Comparison of ENCODE assay signal across 25 cellular contexts in the genomic region with DNA sequence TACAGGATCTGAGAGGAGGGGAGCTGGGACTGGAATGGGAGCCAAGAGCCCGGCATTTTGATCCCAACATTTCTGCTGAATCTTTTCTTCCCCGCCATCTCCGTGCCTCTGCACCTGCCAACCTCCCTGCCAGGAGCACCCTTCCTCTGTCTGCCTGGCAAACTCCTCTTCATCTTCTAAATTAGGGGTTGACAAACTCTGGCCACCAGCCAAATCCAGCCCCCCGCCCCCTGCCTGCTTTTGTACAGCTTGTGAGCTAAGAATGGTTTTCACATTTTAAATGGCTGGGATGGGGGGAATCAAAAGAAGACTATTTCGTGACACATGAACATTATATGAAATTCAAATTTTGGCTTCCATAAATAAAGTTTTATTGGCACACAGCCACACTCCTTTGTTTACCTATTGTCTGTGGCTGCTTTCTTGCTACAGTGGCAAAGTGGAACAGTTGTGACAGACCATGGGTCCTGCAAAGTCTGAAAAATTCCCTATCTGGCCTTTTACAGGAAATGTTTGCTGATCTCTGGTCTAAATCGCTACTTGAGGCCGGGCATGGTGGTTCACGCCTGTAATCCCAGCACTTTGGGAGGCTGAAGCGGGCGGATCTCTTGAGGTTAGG. TPM values are rescaled to one million over a fixed set of nuclear protein-coding genes. Genes with fewer than 3 reads are reported as not detected.
DNase-seq lines count a peak whose midpoint lies in the region; ATAC-seq and FAIRE-seq lines count a peak whose summit lies in the region.
"Had no signal": no experiment of that assay in that cellular context is flagged by ENCODE, and none has a peak within 500 bp of the region (broad histone marks: within the 10 kb centered on the region; RNA-seq: fewer than 3 reads in every experiment).

No MANE protein-coding gene starts in this region.

- no peaks in the 10 kb centered on the region for H3K36me3 Mint-ChIP-seq in dendritic cell treated with granulocyte-macrophage colony-stimulating factor and Interleukin-4, amounts not matched to agents 40 ng/mL and 50 ng/mL, for 4 days (ENCODE audit: low read depth)
- peaks cover 0 to 5% of the 10 kb centered on the region in 2 donors for H3K36me3 Mint-ChIP-seq in stimulated activated naive B cell treated with anti-CD40 and anti-IgM and Interleukin-4, amounts not matched to agents 10 μg/mL and 1 μg/mL and 100 μg/mL, for 72 hours
- H3K36me3 Mint-ChIP-seq: activated naive CD8-positive, alpha-beta T cell treated with anti-CD3 and anti-CD28 coated beads, Interleukin-2, amount 10 ng/mL, durations not matched to agents 7 days and 5 days; CD4-positive, alpha-beta memory T cell; memory B cell had no signal

- ATAC-seq in stimulated activated naive B cell treated with anti-CD40 and anti-IgM and Interleukin-4, amounts not matched to agents 10 μg/mL and 1 μg/mL and 100 μg/mL, for 72 hours (replicated peaks) = no peak
- ATAC-seq in sciatic nerve = no peak
- ATAC-seq: activated CD8-positive, alpha-beta T cell treated with anti-CD3 and anti-CD28 coated beads, Interleukin-2, amount 10 ng/mL, durations not matched to agents 7 days and 5 days had no signal

- intact Hi-C loops in dendritic cell treated with granulocyte-macrophage colony-stimulating factor and Interleukin-4, amounts not matched to agents 40 ng/mL and 50 ng/mL, for 4 days (cut with micrococcal nuclease) = no loop called here
- intact Hi-C loops in sciatic nerve (cut with DNase I) = no loop called here

- H3K27me3 Mint-ChIP-seq in dendritic cell treated with granulocyte-macrophage colony-stimulating factor and Interleukin-4, amounts not matched to agents 40 ng/mL and 50 ng/mL, for 4 days = peaks cover 2% of the 10 kb centered on the region
- H3K27me3 Mint-ChIP-seq in stimulated activated naive B cell treated with anti-CD40 and anti-IgM and Interleukin-4, amounts not matched to agents 10 μg/mL and 1 μg/mL and 100 μg/mL, for 72 hours = no peaks in the 10 kb centered on the region
- H3K27me3 Mint-ChIP-seq: IgD-negative memory B cell, memory B cell had no signal

- H3K4me1 Mint-ChIP-seq in dendritic cell treated with granulocyte-macrophage colony-stimulating factor and Interleukin-4, amounts not matched to agents 40 ng/mL and 50 ng/mL, for 4 days (ENCODE audit: low read depth) = peaks cover 49% of the 10 kb centered on the region
- H3K4me1 Mint-ChIP-seq in stimulated activated naive B cell treated with anti-CD40 and anti-IgM and Interleukin-4, amounts not matched to agents 10 μg/mL and 1 μg/mL and 100 μg/mL, for 72 hours = peaks cover 34 to 66% of the 10 kb centered on the region in 2 donors

- no peak for FAIRE-seq in RCC 7860 (lab: Jason Lieb, UNC)
- FAIRE-seq: small intestine had no signal

- DNase-seq in DMS79 treated with DMSO at 0.1 percent for 48 hours (lab: John Stamatoyannopoulos, UW) (peak; percentile 72), DMS79 (lab: John Stamatoyannopoulos, UW) (no peak), NCI-H345 (lab: John Stamatoyannopoulos, UW) (peak; percentile 80), RCC 7860 (ENCODE audit: low spot score) (no peak), sciatic nerve (ENCODE audit: low spot score) (no peak)
- DNase-seq in stimulated activated naive B cell treated with anti-CD40 and anti-IgM and Interleukin-4, amounts not matched to agents 10 μg/mL and 1 μg/mL and 100 μg/mL, for 72 hours = no peak
- no peak for DNase-seq in activated naive CD4-positive, alpha-beta T cell treated with Interleukin-2 at 50 U/mL for 16 hours
- DNase-seq: activated CD4-positive, alpha-beta T cell treated with anti-CD3 and anti-CD28 coated beads for 1 hour; activated CD8-positive, alpha-beta T cell treated with anti-CD3 and anti-CD28 coated beads, Interleukin-2, amount 10 ng/mL, durations not matched to agents 7 days and 5 days; activated effector memory CD4-positive, alpha-beta T cell treated with Interleukin-2 at 50 U/mL for 16 hours; activated naive CD8-positive, alpha-beta T cell treated with anti-CD3 and anti-CD28 coated beads, Interleukin-2, amount 10 ng/mL, durations not matched to agents 7 days and 5 days; activated T-cell treated with anti-CD3 and anti-CD28 coated beads for 4 hours; AML-193; CD4-positive, alpha-beta memory T cell; dorsolateral prefrontal cortex; GDM1; head of caudate nucleus; kidney glomerular epithelial cell; NCI-H1694 treated with DMSO at 0.1 percent for 48 hours; small intestine; stimulated activated CD4-positive, alpha-beta T cell treated with anti-CD3 and anti-CD28 coated beads, Interleukin-2, amount 100 ng/mL, for 24 hours had no signal

- peaks cover 9% of the 10 kb centered on the region for H3K9me3 Mint-ChIP-seq in dendritic cell treated with granulocyte-macrophage colony-stimulating factor and Interleukin-4, amounts not matched to agents 40 ng/mL and 50 ng/mL, for 4 days
- peaks cover 4% of the 10 kb centered on the region in 2 donors for H3K9me3 Mint-ChIP-seq in stimulated activated naive B cell treated with anti-CD40 and anti-IgM and Interleukin-4, amounts not matched to agents 10 μg/mL and 1 μg/mL and 100 μg/mL, for 72 hours
- H3K9me3 Mint-ChIP-seq: CD4-positive, alpha-beta memory T cell; IgD-negative memory B cell had no signal

- H3K27ac Mint-ChIP-seq in dendritic cell treated with granulocyte-macrophage colony-stimulating factor and Interleukin-4, amounts not matched to agents 40 ng/mL and 50 ng/mL, for 4 days = peak overlapping the region; percentile 33
- H3K27ac Mint-ChIP-seq in stimulated activated naive B cell treated with anti-CD40 and anti-IgM and Interleukin-4, amounts not matched to agents 10 μg/mL and 1 μg/mL and 100 μg/mL, for 72 hours = peak overlapping the region; percentile 71
- H3K27ac Mint-ChIP-seq: activated CD8-positive, alpha-beta T cell treated with anti-CD3 and anti-CD28 coated beads, Interleukin-2, amount 10 ng/mL, durations not matched to agents 7 days and 5 days; activated naive CD8-positive, alpha-beta T cell treated with anti-CD3 and anti-CD28 coated beads, Interleukin-2, amount 10 ng/mL, durations not matched to agents 7 days and 5 days; memory B cell; T-helper 1 cell treated with Interleukin-12 subunit alpha and Interleukin-12 subunit beta and Interleukin-4 antibody, amounts not matched to agents 30 μg/mL and 1 μg/mL, for 36 hours had no signal

- H3K4me3 Mint-ChIP-seq in dendritic cell treated with granulocyte-macrophage colony-stimulating factor and Interleukin-4, amounts not matched to agents 40 ng/mL and 50 ng/mL, for 4 days = no peak overlapping the region
- no peak overlapping the region for H3K4me3 Mint-ChIP-seq in stimulated activated naive B cell treated with anti-CD40 and anti-IgM and Interleukin-4, amounts not matched to agents 10 μg/mL and 1 μg/mL and 100 μg/mL, for 72 hours
- H3K4me3 Mint-ChIP-seq: activated CD8-positive, alpha-beta T cell treated with anti-CD3 and anti-CD28 coated beads, Interleukin-2, amount 10 ng/mL, durations not matched to agents 7 days and 5 days; activated naive CD8-positive, alpha-beta T cell treated with anti-CD3 and anti-CD28 coated beads, Interleukin-2, amount 10 ng/mL, durations not matched to agents 7 days and 5 days; CD4-positive, alpha-beta memory T cell; IgD-negative memory B cell; memory B cell; T-helper 1 cell treated with Interleukin-12 subunit alpha and Interleukin-12 subunit beta and Interleukin-4 antibody, amounts not matched to agents 30 μg/mL and 1 μg/mL, for 36 hours had no signal

RNA-seq across cellular contexts. Expression of a gene that starts 23.0 kb away (rescaled TPM):
- 33.9 TPM for total RNA-seq in sciatic nerve

Comparison
In these comparisons a context has a peak if more than half of its experiments do, and no peak if none do; other contexts are left out.
1. DNase-seq: peak in DMS79 treated with DMSO at 0.1 percent for 48 hours (single experiment) and NCI-H345 (single experiment); none in DMS79 (single experiment), stimulated activated naive B cell treated with anti-CD40 and anti-IgM and Interleukin-4, amounts not matched to agents 10 μg/mL and 1 μg/mL and 100 μg/mL, for 72 hours (single experiment), RCC 7860 (single experiment), sciatic nerve (single experiment) and activated naive CD4-positive, alpha-beta T cell treated with Interleukin-2 at 50 U/mL for 16 hours (single experiment).